Comparison of ENCODE assay signal across 8 cellular contexts in the genomic region with DNA sequence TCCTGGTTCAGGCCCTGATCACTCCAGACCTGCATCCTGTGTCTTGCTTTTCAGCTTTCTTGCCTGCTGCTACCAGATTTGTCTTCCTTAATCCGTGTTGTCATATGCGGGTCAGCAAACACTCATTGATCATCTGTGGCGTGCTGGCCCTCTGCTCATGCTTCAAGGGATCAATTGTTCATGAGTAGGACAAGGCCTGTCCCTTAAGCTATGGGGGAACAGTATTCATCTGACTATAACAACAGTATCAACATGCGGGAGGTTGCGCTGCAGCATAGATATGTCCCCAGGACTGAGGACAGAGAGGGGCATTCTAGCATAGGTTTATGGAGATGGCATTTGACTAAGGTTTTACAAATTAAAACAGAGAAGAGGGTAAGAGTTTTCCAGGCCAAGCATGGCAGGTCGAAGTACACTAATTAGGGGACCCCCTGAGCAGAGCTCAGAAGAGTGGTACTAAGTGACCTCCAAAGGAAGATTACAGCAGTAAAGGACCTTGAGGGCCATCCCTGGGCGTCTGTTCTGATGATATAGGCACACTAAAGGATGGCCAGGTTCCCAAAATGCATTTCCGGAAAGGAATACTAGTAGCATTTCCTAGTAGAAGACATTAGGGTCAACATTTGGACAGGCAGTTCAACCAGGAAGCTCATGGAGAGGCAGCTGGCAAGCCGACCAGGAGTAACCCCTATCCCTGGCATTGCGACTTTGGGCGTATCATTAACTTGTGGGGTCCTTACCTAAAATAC. TPM values are rescaled to one million over a fixed set of nuclear protein-coding genes. Genes with fewer than 3 reads are reported as not detected.
A peak's percentile ranks its signal among the peaks of the same experiment; 100 is the strongest.
DNase-seq lines count a peak whose midpoint lies in the region; ATAC-seq, FAIRE-seq and TF ChIP-seq lines count a peak whose summit lies in the region.

No MANE protein-coding gene starts in this region.

- H3K27me3 ChIP-seq in endothelial cell of umbilical vein (ENCODE audit: control insufficient read depth in 2 of 2, insufficient read depth in 2 of 2, low read length in 2 of 2) (no peaks in the 10 kb centered on the region), parathyroid adenoma (ENCODE audit: control insufficient read depth, insufficient read depth, low read length) (no peaks in the 10 kb centered on the region)

- H4K20me1 ChIP-seq in endothelial cell of umbilical vein (replicated peaks; ENCODE audit: control insufficient read depth, extremely low read depth, insufficient read depth, low read length), result no peaks in the 10 kb centered on the region

- BruUV-seq in Calu3 (replicated peaks; lab: Mats Ljungman, UMichigan) (TSS peak; percentile 68), endothelial cell of umbilical vein (replicated peaks; lab: Mats Ljungman, UMichigan) (no TSS peak)

- H3K4me3 ChIP-seq in endothelial cell of umbilical vein (replicated peaks in 1 of 3; ENCODE audit: insufficient read depth in 1 of 3, low read depth in 1 of 3, low read length in 3 of 3) (peak overlapping the region; percentile 17 to 56 (median 44)), parathyroid adenoma (ENCODE audit: low read depth, low read length) (peak overlapping the region; percentile 87)

- dilution Hi-C loops in endothelial cell of umbilical vein (cut with MboI; ENCODE audit: extremely low pct_ligation_motif_present, low sequenced_read_pairs), result no loop called here

- H3K4me3 Mint-ChIP-seq in Calu3 (ENCODE audit: low read depth, unreplicated experiment) (no peak overlapping the region), T-cell (no peak overlapping the region)
- no peak overlapping the region for H3K4me3 Mint-ChIP-seq in activated T-helper 1 cell treated with anti-CD3 and anti-CD28 coated beads, Interleukin-12 subunit alpha, Interleukin-12 subunit beta, Interleukin-2, Interleukin-4 antibody, amounts not matched to agents 30 ng/mL and 10 ng/mL and 1 ng/mL, durations not matched to agents 14 hours and 24 hours and 36 hours

- H3K36me3 ChIP-seq in endothelial cell of umbilical vein (ENCODE audit: control insufficient read depth in 2 of 2, extremely low read depth in 1 of 2, insufficient read depth in 2 of 2, low read length in 2 of 2), result no peaks in the 10 kb centered on the region
- no peaks in the 10 kb centered on the region for H3K36me3 ChIP-seq in parathyroid adenoma (ENCODE audit: control insufficient read depth, insufficient read depth, low read length)

- H3K9me3 ChIP-seq in endothelial cell of umbilical vein (replicated peaks; ENCODE audit: control insufficient read depth, insufficient read depth, low read length) (no peaks in the 10 kb centered on the region), parathyroid adenoma (ENCODE audit: control insufficient read depth, low read length) (no peaks in the 10 kb centered on the region)

- H3K9me1 ChIP-seq in endothelial cell of umbilical vein (replicated peaks; ENCODE audit: control insufficient read depth, extremely low read depth, insufficient read depth, low read length), result no peaks in the 10 kb centered on the region

- H3K4me1 Mint-ChIP-seq in Calu3 (ENCODE audit: low read depth, unreplicated experiment) (no peaks in the 10 kb centered on the region), T-cell (peaks cover 25 to 32% (median 28%) of the 10 kb centered on the region in 3 donors)
- peaks cover 15% of the 10 kb centered on the region for H3K4me1 Mint-ChIP-seq in activated T-helper 1 cell treated with anti-CD3 and anti-CD28 coated beads, Interleukin-12 subunit alpha, Interleukin-12 subunit beta, Interleukin-2, Interleukin-4 antibody, amounts not matched to agents 30 ng/mL and 10 ng/mL and 1 ng/mL, durations not matched to agents 14 hours and 24 hours and 36 hours (ENCODE audit: low read depth)

- CTCF ChIA-PET in Calu3 (lab: Charles Lee), result interaction anchor here (0.7 to 3.5 kb wide), 7 partner anchors 9 to 134 kb away, joined by 3 to 21 read pairs (median 7); a partner anchor contains a TSS
- CTCF ChIA-PET in endothelial cell of umbilical vein (lab: Charles Lee), result interaction anchor here (0.7 to 2.3 kb wide), 3 partner anchors 10 to 1465 kb away, joined by 4 to 33 read pairs (median 12); a partner anchor contains a TSS
- CTCF ChIA-PET in T-cell (lab: Charles Lee), result interaction anchor here in 1 of 2 donors (0.6 to 2.3 kb wide), 6 partner anchors 9 to 37 kb away, joined by 3 to 14 read pairs (median 4); a partner anchor contains a TSS

- POLR2A ChIA-PET in endothelial cell of umbilical vein (lab: Charles Lee) (interaction anchor here (0.5 to 3.1 kb wide), 6 partner anchors 9 to 36 kb away, joined by 5 to 14 read pairs (median 8); a partner anchor contains a TSS), T-cell (lab: Charles Lee) (interaction anchor here (0.5 to 1.4 kb wide), 10 partner anchors 9 to 215 kb away, joined by 3 to 11 read pairs (median 3); a partner anchor contains a TSS)

- peak overlapping the region; percentile 25 for H3K27ac ChIP-seq in endothelial cell of umbilical vein (ENCODE audit: insufficient read depth, low read depth, low read length)
- H3K27ac ChIP-seq in parathyroid adenoma, result peak overlapping the region; percentile 98

- peaks cover 12% of the 10 kb centered on the region for H3K79me2 ChIP-seq in endothelial cell of umbilical vein (ENCODE audit: control insufficient read depth, insufficient read depth, low read length)
- H3K79me2 ChIP-seq in parathyroid adenoma, result peaks cover 9% of the 10 kb centered on the region

- H3K4me2 ChIP-seq in endothelial cell of umbilical vein (ENCODE audit: insufficient read depth, low read length) (peak overlapping the region; percentile 88), parathyroid adenoma (ENCODE audit: low read length) (peak overlapping the region; percentile 69)

- TF ChIP-seq CTCF in Calu3 (IDR thresholded peaks at IDR 0.05; ENCODE audit: unreplicated experiment) (no peak), endothelial cell of umbilical vein (IDR thresholded peaks at IDR 0.05; ENCODE audit: extremely low read depth in 1 of 2, insufficient read depth in 1 of 2, low read depth in 1 of 2, low read length in 2 of 2) (no peak), parathyroid adenoma (IDR thresholded peaks at IDR 0.05) (no peak)

- no peaks in the 10 kb centered on the region for H3K36me3 Mint-ChIP-seq in Calu3 (ENCODE audit: insufficient read depth, unreplicated experiment)
- no peaks in the 10 kb centered on the region for H3K36me3 Mint-ChIP-seq in T-cell
- H3K36me3 Mint-ChIP-seq in activated T-helper 1 cell treated with anti-CD3 and anti-CD28 coated beads, Interleukin-12 subunit alpha, Interleukin-12 subunit beta, Interleukin-2, Interleukin-4 antibody, amounts not matched to agents 30 ng/mL and 10 ng/mL and 1 ng/mL, durations not matched to agents 14 hours and 24 hours and 36 hours (ENCODE audit: low read depth), result peaks cover 2% of the 10 kb centered on the region

- H3K9me3 Mint-ChIP-seq in Calu3 (ENCODE audit: low read depth, unreplicated experiment) (no peaks in the 10 kb centered on the region), T-cell (no peaks in the 10 kb centered on the region)
- H3K9me3 Mint-ChIP-seq in activated T-helper 1 cell treated with anti-CD3 and anti-CD28 coated beads, Interleukin-12 subunit alpha, Interleukin-12 subunit beta, Interleukin-2, Interleukin-4 antibody, amounts not matched to agents 30 ng/mL and 10 ng/mL and 1 ng/mL, durations not matched to agents 14 hours and 24 hours and 36 hours, result no peaks in the 10 kb centered on the region

- no peaks in the 10 kb centered on the region for H3K27me3 Mint-ChIP-seq in Calu3 (ENCODE audit: unreplicated experiment)
- peaks cover 0 to 4% of the 10 kb centered on the region in 2 donors for H3K27me3 Mint-ChIP-seq in T-cell
- peaks cover 2% of the 10 kb centered on the region for H3K27me3 Mint-ChIP-seq in activated T-helper 1 cell treated with anti-CD3 and anti-CD28 coated beads, Interleukin-12 subunit alpha, Interleukin-12 subunit beta, Interleukin-2, Interleukin-4 antibody, amounts not matched to agents 30 ng/mL and 10 ng/mL and 1 ng/mL, durations not matched to agents 14 hours and 24 hours and 36 hours (ENCODE audit: insufficient read depth)

- H3K9ac ChIP-seq in endothelial cell of umbilical vein (replicated peaks; ENCODE audit: extremely low read depth, insufficient read depth, low read length) (peak overlapping the region; percentile 50), parathyroid adenoma (no peak overlapping the region)

- TF ChIP-seq POLR2A in endothelial cell of umbilical vein (IDR thresholded peaks at IDR 0.05; ENCODE audit: low read depth, low read length), result no peak

- DNase-seq in Calu3, result no peak
- peak; percentile 14 for DNase-seq in M059J (ENCODE audit: low read depth)
- DNase-seq in endothelial cell of umbilical vein (ENCODE audit: low read depth, low spot score), result no peak
- DNase-seq in H4 (ENCODE audit: low spot score), result no peak
- DNase-seq in T-cell, result no peak
- no peak for DNase-seq in activated T-helper 1 cell treated with anti-CD3 and anti-CD28 coated beads, Interleukin-12 subunit alpha, Interleukin-12 subunit beta, Interleukin-2, Interleukin-4 antibody, amounts not matched to agents 30 ng/mL and 10 ng/mL and 1 ng/mL, durations not matched to agents 14 hours and 24 hours and 36 hours (ENCODE audit: low spot score)

- H3K4me1 ChIP-seq in endothelial cell of umbilical vein (ENCODE audit: control insufficient read depth, extremely low read depth, insufficient read depth, low read length), result peaks cover 14% of the 10 kb centered on the region
- no peaks in the 10 kb centered on the region for H3K4me1 ChIP-seq in parathyroid adenoma

- H2AFZ ChIP-seq in endothelial cell of umbilical vein (ENCODE audit: low read depth, low read length) (peak overlapping the region; percentile 77), parathyroid adenoma (peak overlapping the region; percentile 88)

- H3K27ac Mint-ChIP-seq in Calu3 (ENCODE audit: unreplicated experiment) (no peak overlapping the region), T-cell (peak overlapping the region in 1 of 2 donors; percentile 79)
- H3K27ac Mint-ChIP-seq in activated T-helper 1 cell treated with anti-CD3 and anti-CD28 coated beads, Interleukin-12 subunit alpha, Interleukin-12 subunit beta, Interleukin-2, Interleukin-4 antibody, amounts not matched to agents 30 ng/mL and 10 ng/mL and 1 ng/mL, durations not matched to agents 14 hours and 24 hours and 36 hours, result no peak overlapping the region

- ATAC-seq in HG02642 (IDR thresholded peaks at IDR 0.05; ENCODE audit: poor library complexity, unreplicated experiment) (no peak), T-cell (replicated peaks in 1 of 4) (no peak)

- FAIRE-seq in endothelial cell of umbilical vein (lab: Jason Lieb, UNC), result no peak

- intact Hi-C loops in Calu3 (cut with micrococcal nuclease; ENCODE audit: unreplicated experiment), result no loop called here
- intact Hi-C loops in endothelial cell of umbilical vein (cut with micrococcal nuclease), result no loop called here
- intact Hi-C loops in activated T-helper 1 cell treated with anti-CD3 and anti-CD28 coated beads, Interleukin-12 subunit alpha, Interleukin-12 subunit beta, Interleukin-2, Interleukin-4 antibody, amounts not matched to agents 30 ng/mL and 10 ng/mL and 1 ng/mL, durations not matched to agents 14 hours and 24 hours and 36 hours (cut with micrococcal nuclease), result no loop called here

RNA-seq across cellular contexts. Expression of a gene that starts 0.8 kb away (rescaled TPM):
- 28.3 and 28.7 TPM in 2 replicates for total RNA-seq in Calu3 (2022)
- 15.0 and 16.4 TPM in 2 replicates for total RNA-seq in M059J (2014; rRNA removed; shearing (Covaris generic))
- 20.1 and 21.5 TPM in 2 replicates for total RNA-seq in endothelial cell of umbilical vein
- polyA plus RNA-seq in endothelial cell of umbilical vein, result 29.6 and 30.6 TPM in 2 replicates
- 17.8 TPM in 2 replicates for polyA plus RNA-seq in endothelial cell of umbilical vein (2011; cell fraction: cytosol; rRNA removed)
- polyA plus RNA-seq in endothelial cell of umbilical vein (2011; cell fraction: nucleus; rRNA removed), result 18.1 and 18.4 TPM in 2 replicates
- polyA plus RNA-seq in endothelial cell of umbilical vein (2012), result 9.1 and 9.4 TPM in 2 replicates
- 23.9 and 28.1 TPM in 2 replicates for polyA minus RNA-seq in endothelial cell of umbilical vein
- polyA minus RNA-seq in endothelial cell of umbilical vein (2011; cell fraction: cytosol; rRNA and poly(A)+ RNA removed), result 33.8 TPM
- 14.1 and 14.7 TPM in 2 replicates for polyA minus RNA-seq in endothelial cell of umbilical vein (2011; cell fraction: nucleus; rRNA and poly(A)+ RNA removed)
- 14.4 and 14.7 TPM in 2 replicates for total RNA-seq in H4 (2014; rRNA removed; shearing (Covaris generic))
- 10 to 100 TPM; 27.7 to 46.7 (median 42.1) TPM for total RNA-seq in T-cell
- total RNA-seq in activated T-helper 1 cell treated with anti-CD3 and anti-CD28 coated beads, Interleukin-12 subunit alpha, Interleukin-12 subunit beta, Interleukin-2, Interleukin-4 antibody, amounts not matched to agents 30 ng/mL and 10 ng/mL and 1 ng/mL, durations not matched to agents 14 hours and 24 hours and 36 hours, result 42.3 and 45.2 TPM in 2 replicates

RNA-seq across cellular contexts. Expression of a gene that starts 11.5 kb away (rescaled TPM):
- 25.3 and 27.1 TPM in 2 replicates for total RNA-seq in Calu3 (2022)
- total RNA-seq in M059J (2014; rRNA removed; shearing (Covaris generic)), result 14.9 and 21.0 TPM in 2 replicates
- total RNA-seq in endothelial cell of umbilical vein, result 24.7 and 26.5 TPM in 2 replicates
- 22.9 and 24.7 TPM in 2 replicates for polyA plus RNA-seq in endothelial cell of umbilical vein
- 20.0 and 23.7 TPM in 2 replicates for polyA plus RNA-seq in endothelial cell of umbilical vein (2011; cell fraction: cytosol; rRNA removed)
- polyA plus RNA-seq in endothelial cell of umbilical vein (2011; cell fraction: nucleus; rRNA removed), result 34.8 and 35.9 TPM in 2 replicates
- 12.4 TPM in 2 replicates for polyA plus RNA-seq in endothelial cell of umbilical vein (2012)
- 23.0 and 29.6 TPM in 2 replicates for polyA minus RNA-seq in endothelial cell of umbilical vein
- 11.8 TPM for polyA minus RNA-seq in endothelial cell of umbilical vein (2011; cell fraction: cytosol; rRNA and poly(A)+ RNA removed)
- 24.3 and 29.0 TPM in 2 replicates for polyA minus RNA-seq in endothelial cell of umbilical vein (2011; cell fraction: nucleus; rRNA and poly(A)+ RNA removed)
- total RNA-seq in H4 (2014; rRNA removed; shearing (Covaris generic)), result 9.1 and 10.0 TPM in 2 replicates
- total RNA-seq in T-cell, result 10 to 100 TPM; 16.8 to 41.4 (median 36.3) TPM
- 29.0 and 30.9 TPM in 2 replicates for total RNA-seq in activated T-helper 1 cell treated with anti-CD3 and anti-CD28 coated beads, Interleukin-12 subunit alpha, Interleukin-12 subunit beta, Interleukin-2, Interleukin-4 antibody, amounts not matched to agents 30 ng/mL and 10 ng/mL and 1 ng/mL, durations not matched to agents 14 hours and 24 hours and 36 hours

RNA-seq across cellular contexts. Expression of a gene that starts 21.7 kb away (rescaled TPM):
- total RNA-seq in Calu3 (2022) (61.4 and 61.5 TPM in 2 replicates), endothelial cell of umbilical vein (36.6 and 38.6 TPM in 2 replicates), T-cell (10 to 100 TPM; 53.9 to 88.1 (median 78.7) TPM)
- total RNA-seq in M059J (2014; rRNA removed; shearing (Covaris generic)), result 3.1 and 16.5 TPM in 2 replicates
- polyA plus RNA-seq in endothelial cell of umbilical vein, result 32.6 and 33.6 TPM in 2 replicates
- polyA plus RNA-seq in endothelial cell of umbilical vein (2011; cell fraction: cytosol; rRNA removed), result 16.3 and 22.5 TPM in 2 replicates
- polyA plus RNA-seq in endothelial cell of umbilical vein (2011; cell fraction: nucleus; rRNA removed), result 241 TPM in 2 replicates
- polyA plus RNA-seq in endothelial cell of umbilical vein (2012), result 21.9 and 23.0 TPM in 2 replicates
- polyA minus RNA-seq in endothelial cell of umbilical vein, result 13.2 and 18.1 TPM in 2 replicates
- polyA minus RNA-seq in endothelial cell of umbilical vein (2011; cell fraction: cytosol; rRNA and poly(A)+ RNA removed), result 12.1 TPM
- polyA minus RNA-seq in endothelial cell of umbilical vein (2011; cell fraction: nucleus; rRNA and poly(A)+ RNA removed), result 17.5 and 21.1 TPM in 2 replicates
- 5.2 and 5.3 TPM in 2 replicates for total RNA-seq in H4 (2014; rRNA removed; shearing (Covaris generic))
- total RNA-seq in activated T-helper 1 cell treated with anti-CD3 and anti-CD28 coated beads, Interleukin-12 subunit alpha, Interleukin-12 subunit beta, Interleukin-2, Interleukin-4 antibody, amounts not matched to agents 30 ng/mL and 10 ng/mL and 1 ng/mL, durations not matched to agents 14 hours and 24 hours and 36 hours, result 89.6 and 91.0 TPM in 2 replicates
